In genomic region chr17:80248894-80249710, GRCh38 we compare ENCODE assay signal across 1 cellular context.
TF ChIP-seq lines count a peak whose summit lies in the region.

No MANE protein-coding gene starts in this region.

TF ChIP-seq in K562, 482 proteins besides CTCF, POLR2A, EP300 and RAD21:
- peak; percentile 51; the same call in 1 of the 2 replicates for TF ChIP-seq RB1 (IDR thresholded peaks at IDR 0.05; ENCODE audit: low read depth)
- no peak for TF ChIP-seq ETV6 (IDR thresholded peaks at IDR 0.05; ENCODE audit: borderline replicate concordance in 1 of 2, low read depth in 2 of 2, low read length in 1 of 2)
- no peak for TF ChIP-seq ETV6 (CRISPR knock-in tag; IDR thresholded peaks at IDR 0.05; ENCODE audit: borderline replicate concordance)
- TF ChIP-seq XRCC4 (IDR thresholded peaks at IDR 0.05; ENCODE audit: extremely low read depth, insufficient read depth, insufficient read length) = no peak
- TF ChIP-seq TFAP4 (CRISPR knock-in tag; IDR thresholded peaks at IDR 0.05; ENCODE audit: borderline replicate concordance) = peak; percentile 46; the same call in 1 of the 2 replicates
- TF ChIP-seq BACH1 (tag; IDR thresholded peaks at IDR 0.05) = no peak
- no peak for TF ChIP-seq TRIM25 (IDR thresholded peaks at IDR 0.05; ENCODE audit: borderline replicate concordance)
- TF ChIP-seq ARID2 (IDR thresholded peaks at IDR 0.05) = 0 out of 2 replicates have a peak, but pooled peaks have one; percentile 34
- TF ChIP-seq SMC3 (conservative IDR thresholded peaks at IDR 0.05; ENCODE audit: insufficient read depth, low read depth, low read length) = peak; percentile 29; the same call in 1 of the 2 replicates
- TF ChIP-seq ZNF766 (CRISPR knock-in tag; conservative IDR thresholded peaks at IDR 0.05) = no peak
- TF ChIP-seq SP2 (IDR thresholded peaks at IDR 0.05; ENCODE audit: extremely low read depth, low read depth, low read length, poor library complexity, severe bottlenecking) = no peak
- no peak for TF ChIP-seq HBP1 (CRISPR knock-in tag; IDR thresholded peaks at IDR 0.05)
- no peak for TF ChIP-seq ZFP30 (CRISPR knock-in tag; IDR thresholded peaks at IDR 0.05; ENCODE audit: borderline replicate concordance)
- TF ChIP-seq ZNF592 (IDR thresholded peaks at IDR 0.05) = peak; percentile 66
- TF ChIP-seq BHLHE40 (IDR thresholded peaks at IDR 0.05; ENCODE audit: low read length) = 0 out of 2 replicates have a peak, but pooled peaks have one; percentile 33
- no peak for TF ChIP-seq ZNF165 (CRISPR knock-in tag; IDR thresholded peaks at IDR 0.05; ENCODE audit: borderline replicate concordance)
- 0 out of 2 replicates have a peak, but pooled peaks have one; percentile 55 for TF ChIP-seq ZNF263 (CRISPR knock-in tag; IDR thresholded peaks at IDR 0.05; ENCODE audit: borderline replicate concordance)
- TF ChIP-seq HMGN3 (IDR thresholded peaks at IDR 0.05; ENCODE audit: borderline replicate concordance, extremely low read depth, insufficient read length, low read depth, low read length) = peak; percentile 31
- no peak for TF ChIP-seq RBBP5 (IDR thresholded peaks at IDR 0.05; ENCODE audit: borderline replicate concordance, insufficient read depth, low read length, poor library complexity, severe bottlenecking)
- no peak for TF ChIP-seq PRDM10 (IDR thresholded peaks at IDR 0.05; ENCODE audit: partially characterized antibody)
